ENCODE assay signal across 8 cellular contexts in the genomic region with DNA sequence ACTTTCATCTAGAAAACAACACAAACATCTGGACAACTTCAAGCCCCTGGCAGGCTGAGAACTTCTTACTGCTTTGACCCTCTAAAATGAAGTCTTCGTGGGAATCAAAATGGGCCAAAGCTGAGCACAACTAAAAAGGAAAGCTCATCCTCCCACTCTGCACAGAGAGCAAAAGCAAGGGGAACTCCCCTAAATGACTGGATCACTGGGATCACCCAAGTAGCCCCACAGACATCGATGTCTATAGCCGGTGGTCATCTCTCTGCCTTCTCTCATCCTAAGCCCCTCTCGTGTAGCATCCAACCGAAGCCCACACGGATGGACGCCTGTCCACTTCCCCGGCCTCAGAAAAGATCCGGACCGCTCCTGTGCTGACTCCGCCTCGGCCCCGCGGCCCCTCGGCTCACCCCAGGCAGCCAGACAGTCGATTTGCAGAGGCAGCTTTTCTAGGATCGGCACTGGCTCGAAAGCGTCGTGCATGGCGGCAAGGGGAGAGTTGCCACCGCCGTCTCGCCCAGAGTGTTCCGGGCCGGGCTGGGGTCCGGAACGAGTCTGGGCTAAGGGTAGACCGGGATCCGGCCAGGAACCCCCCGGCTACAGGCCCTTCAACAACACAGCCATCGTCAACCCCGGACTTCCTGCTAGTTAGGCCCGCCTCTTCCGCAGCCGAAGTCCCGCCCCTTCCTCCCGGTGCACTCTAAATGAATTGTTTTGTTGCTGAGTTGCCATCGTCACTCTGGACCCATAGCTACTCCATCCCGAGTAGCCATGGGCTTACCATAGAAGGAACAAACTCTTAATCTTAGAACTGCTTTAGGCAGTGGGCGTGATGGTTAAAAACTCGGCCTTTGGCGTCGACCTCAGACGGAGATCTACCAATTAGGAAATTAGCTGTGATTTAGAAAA. TPM values are rescaled to one million over a fixed set of nuclear protein-coding genes. Genes with fewer than 3 reads are reported as not detected.
DNase-seq lines count a peak whose midpoint lies in the region; ATAC-seq and TF ChIP-seq lines count a peak whose summit lies in the region.

A gene with protein sequence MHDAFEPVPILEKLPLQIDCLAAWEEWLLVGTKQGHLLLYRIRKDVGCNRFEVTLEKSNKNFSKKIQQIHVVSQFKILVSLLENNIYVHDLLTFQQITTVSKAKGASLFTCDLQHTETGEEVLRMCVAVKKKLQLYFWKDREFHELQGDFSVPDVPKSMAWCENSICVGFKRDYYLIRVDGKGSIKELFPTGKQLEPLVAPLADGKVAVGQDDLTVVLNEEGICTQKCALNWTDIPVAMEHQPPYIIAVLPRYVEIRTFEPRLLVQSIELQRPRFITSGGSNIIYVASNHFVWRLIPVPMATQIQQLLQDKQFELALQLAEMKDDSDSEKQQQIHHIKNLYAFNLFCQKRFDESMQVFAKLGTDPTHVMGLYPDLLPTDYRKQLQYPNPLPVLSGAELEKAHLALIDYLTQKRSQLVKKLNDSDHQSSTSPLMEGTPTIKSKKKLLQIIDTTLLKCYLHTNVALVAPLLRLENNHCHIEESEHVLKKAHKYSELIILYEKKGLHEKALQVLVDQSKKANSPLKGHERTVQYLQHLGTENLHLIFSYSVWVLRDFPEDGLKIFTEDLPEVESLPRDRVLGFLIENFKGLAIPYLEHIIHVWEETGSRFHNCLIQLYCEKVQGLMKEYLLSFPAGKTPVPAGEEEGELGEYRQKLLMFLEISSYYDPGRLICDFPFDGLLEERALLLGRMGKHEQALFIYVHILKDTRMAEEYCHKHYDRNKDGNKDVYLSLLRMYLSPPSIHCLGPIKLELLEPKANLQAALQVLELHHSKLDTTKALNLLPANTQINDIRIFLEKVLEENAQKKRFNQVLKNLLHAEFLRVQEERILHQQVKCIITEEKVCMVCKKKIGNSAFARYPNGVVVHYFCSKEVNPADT (minus strand): TSS at position 631 of the 906 bp plus-strand sequence. CDS start 151 bp downstream, at position 480.

- no peaks in the 10 kb centered on the region for H3K27me3 ChIP-seq in AG04450 (ENCODE audit: control insufficient read depth, insufficient read depth, low read length)

- no peak for TF ChIP-seq CTCF in AG04450 (IDR thresholded peaks at IDR 0.05; ENCODE audit: low read depth, low read length)

- H3K27ac ChIP-seq in AG04450 (ENCODE audit: low read depth, low read length) (peak within 1 kb of the TSS; percentile 69), caudate nucleus (ENCODE audit: low read depth, low read length) (peak within 1 kb of the TSS; percentile 68)

- peak; percentile 47 for DNase-seq in AG04450 (ENCODE audit: low read depth, low spot score)
- DNase-seq in NCI-H226: peak; percentile 54
- peak; percentile 53 to 76 (median 65) for DNase-seq in activated CD4-positive, CD25-positive, alpha-beta regulatory T cell (lab: John Stamatoyannopoulos, UW)
- peak in 60 of 61 donors; percentile 29 to 93 (median 76) for DNase-seq in caudate nucleus (lab: John Stamatoyannopoulos, UW)
- peak; percentile 81 for DNase-seq in inferior parietal cortex (ENCODE audit: extremely low spot score)
- DNase-seq in smooth muscle cell of the brain vasculature (ENCODE audit: low read depth, low spot score): peak; percentile 70

- no peaks in the 10 kb centered on the region for H3K9me3 ChIP-seq in AG04450 (ENCODE audit: control insufficient read depth, insufficient read depth, low read length)

- peak within 1 kb of the TSS; percentile 91 for H3K4me3 ChIP-seq in AG04450 (ENCODE audit: low read depth, low read length)

- ATAC-seq in GM18907 (IDR thresholded peaks at IDR 0.05; ENCODE audit: unreplicated experiment) (peak; percentile 89), HG03139 (IDR thresholded peaks at IDR 0.05; ENCODE audit: unreplicated experiment) (peak; percentile 77)

- POLR2A ChIA-PET in AG04450 (lab: Yijun Ruan, JAX): interaction anchor here (0.6 to 1.8 kb wide), 6 partner anchors 14 to 608 kb away, joined by 3 to 10 read pairs (median 4); a partner anchor contains a TSS

- CTCF ChIA-PET in AG04450 (lab: Charles Lee): interaction anchor here (0.6 to 1.4 kb wide), 4 partner anchors 177 to 494 kb away, joined by 3 to 4 read pairs (median 4); no protein-coding TSS in a partner anchor

RNA-seq across cellular contexts. Expression of the gene that starts here (rescaled TPM):
- 67.3 and 69.0 TPM in 2 replicates for polyA plus RNA-seq in AG04450 (2011; rRNA removed)
- polyA minus RNA-seq in AG04450 (2011; rRNA and poly(A)+ RNA removed): 64.5 and 76.1 TPM in 2 replicates

Comparison
In these comparisons a context has a peak if more than half of its experiments do, and no peak if none do; other contexts are left out.
1. Peak in every context shown above with its lines: DNase-seq, ATAC-seq, H3K4me3 ChIP-seq and H3K27ac ChIP-seq.